ENCODE assay signal across 8 cellular contexts in the genomic region with DNA sequence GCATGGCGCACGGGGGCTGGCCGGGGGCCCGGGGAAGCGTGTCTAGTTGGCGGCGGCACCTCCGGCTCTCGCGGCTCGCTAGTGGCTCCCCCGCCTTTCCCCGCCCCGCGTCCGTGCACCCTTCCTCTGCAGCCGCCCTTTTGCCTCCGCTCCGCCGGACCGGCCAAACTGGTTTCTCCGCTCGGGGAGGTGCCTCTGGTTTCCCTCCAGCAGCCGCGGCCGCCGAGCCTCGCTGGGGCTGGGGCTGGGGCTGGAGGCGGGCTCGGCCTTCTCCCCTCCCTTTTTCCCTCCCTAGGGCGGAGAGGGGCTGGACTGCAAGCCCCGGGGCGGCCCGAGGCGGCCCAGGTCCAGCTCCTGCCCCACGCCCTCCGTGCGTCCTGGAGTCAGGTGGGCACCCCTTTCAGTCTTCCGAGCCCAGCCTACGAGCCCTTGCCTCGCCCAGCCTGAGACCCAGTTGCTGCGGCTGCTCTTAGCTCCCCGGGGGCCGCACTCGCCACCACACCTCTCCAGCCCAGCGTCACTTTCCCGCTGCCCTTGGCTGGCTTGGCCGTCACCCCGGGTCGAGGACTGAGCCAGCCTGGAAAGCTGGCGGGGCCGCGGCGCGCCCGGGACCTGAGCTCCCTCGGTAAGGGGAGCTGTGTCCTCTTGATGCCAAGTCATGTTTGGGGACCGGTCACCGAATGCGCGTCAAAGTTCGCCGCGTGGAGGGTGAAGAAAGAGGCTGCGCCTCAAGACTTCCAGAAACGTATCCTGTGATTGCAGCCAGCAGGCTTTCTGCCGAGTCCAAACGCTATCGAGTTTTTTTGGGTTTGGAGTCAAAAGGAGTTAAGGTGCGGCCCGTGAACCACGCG. TPM values are rescaled to one million over a fixed set of nuclear protein-coding genes. Genes with fewer than 3 reads are reported as not detected.
DNase-seq lines count a peak whose midpoint lies in the region; TF ChIP-seq lines count a peak whose summit lies in the region.

ATP8B1 (minus strand) TSS at position 197 of the 851 bp plus-strand sequence. CDS start 71,508 bp downstream, outside the sequence.

- peaks cover 27 to 46% of the 10 kb centered on the region in 2 donors for H3K27me3 Mint-ChIP-seq in CD8-positive, alpha-beta memory T cell

- H3K9me3 ChIP-seq in Loucy (ENCODE audit: insufficient read depth, low read depth, low read length): no peaks in the 10 kb centered on the region
- no peaks in the 10 kb centered on the region for H3K9me3 ChIP-seq in adipocyte (ENCODE audit: control insufficient read depth, low read length)
- no peaks in the 10 kb centered on the region for H3K9me3 ChIP-seq in left ventricle myocardium inferior (replicated peaks)
- no peaks in the 10 kb centered on the region for H3K9me3 ChIP-seq in CD8-positive, alpha-beta memory T cell (ENCODE audit: low read length)

- no peaks in the 10 kb centered on the region for H3K36me3 ChIP-seq in Loucy (ENCODE audit: insufficient read depth, low read length)
- no peaks in the 10 kb centered on the region for H3K36me3 ChIP-seq in adipocyte (ENCODE audit: control insufficient read depth, insufficient read depth, low read length, severe bottlenecking)
- H3K36me3 ChIP-seq in left ventricle myocardium inferior: no peaks in the 10 kb centered on the region
- H3K36me3 ChIP-seq in CD8-positive, alpha-beta memory T cell (ENCODE audit: insufficient read depth, low read length): no peaks in the 10 kb centered on the region

- intact Hi-C loops in left ventricle myocardium inferior (cut with micrococcal nuclease): no loop called here
- intact Hi-C loops in posterior vena cava (cut with DNase I): loop anchor here in 1 of 2 donors (10.0 kb wide), 1 partner anchor 119 kb away; no protein-coding TSS in a partner anchor

- CTCF ChIA-PET in CD8-positive, alpha-beta memory T cell (lab: Charles Lee): no interaction called here

- no peaks in the 10 kb centered on the region for H4K20me1 ChIP-seq in Loucy (ENCODE audit: insufficient read depth, low read length, poor library complexity, severe bottlenecking)

- peaks cover 7% of the 10 kb centered on the region for H3K27me3 ChIP-seq in Loucy (ENCODE audit: insufficient read depth, low read length, poor library complexity, severe bottlenecking)
- H3K27me3 ChIP-seq in adipocyte (replicated peaks; ENCODE audit: control insufficient read depth, insufficient read depth, low read length): no peaks in the 10 kb centered on the region
- H3K27me3 ChIP-seq in left ventricle myocardium inferior (ENCODE audit: low read depth): no peaks in the 10 kb centered on the region
- H3K27me3 ChIP-seq in CD8-positive, alpha-beta memory T cell (ENCODE audit: insufficient read depth, low read length, poor library complexity, severe bottlenecking): peaks cover 13% of the 10 kb centered on the region

- no peaks in the 10 kb centered on the region for H3K9me2 ChIP-seq in Loucy (replicated peaks; ENCODE audit: low read depth, low read length)

- H3K4me3 ChIP-seq in AG09309 (ENCODE audit: control insufficient read depth, low read depth, low read length) (peak within 1 kb of the TSS; percentile 97), Loucy (ENCODE audit: low read length, poor library complexity, severe bottlenecking) (peak within 1 kb of the TSS; percentile 67), adipocyte (ENCODE audit: low read length) (peak within 1 kb of the TSS; percentile 95), left ventricle myocardium inferior (peak within 1 kb of the TSS; percentile 93)
- no peak within 1 kb of the TSS for H3K4me3 ChIP-seq in CD8-positive, alpha-beta memory T cell (ENCODE audit: low read length)

- H3F3A ChIP-seq in Loucy (ENCODE audit: low read depth): no peaks in the 10 kb centered on the region

- peaks cover 0 to 8% (median 0%) of the 10 kb centered on the region in 5 donors for H3K9me3 Mint-ChIP-seq in CD8-positive, alpha-beta memory T cell

- peaks cover 0 to 18% (median 10%) of the 10 kb centered on the region in 3 donors for H3K4me1 Mint-ChIP-seq in CD8-positive, alpha-beta memory T cell

- no peaks in the 10 kb centered on the region for H3K36me3 Mint-ChIP-seq in CD8-positive, alpha-beta memory T cell

- H3K4me1 ChIP-seq in Loucy (ENCODE audit: insufficient read depth, low read length, poor library complexity, severe bottlenecking) (no peaks in the 10 kb centered on the region), adipocyte (ENCODE audit: control insufficient read depth, insufficient read depth, low read length) (peaks cover 47% of the 10 kb centered on the region), left ventricle myocardium inferior (peaks cover 70% of the 10 kb centered on the region)
- no peaks in the 10 kb centered on the region for H3K4me1 ChIP-seq in CD8-positive, alpha-beta memory T cell (ENCODE audit: insufficient read depth, low read length)

- POLR2A ChIA-PET in CD8-positive, alpha-beta memory T cell (lab: Charles Lee): no interaction called here

- DNase-seq in AG09309 (ENCODE audit: low read depth): no peak
- peak; percentile 47 for DNase-seq in GM19238 (ENCODE audit: insufficient read length, low spot score)
- DNase-seq in adipocyte (ENCODE audit: low read depth): peak; percentile 77
- DNase-seq in left ventricle myocardium inferior: peak; percentile 82
- DNase-seq in posterior vena cava (ENCODE audit: low spot score): peak; percentile 93
- no peak for DNase-seq in UCSD-AML1 (lab: John Stamatoyannopoulos, UW; ENCODE audit: unreplicated experiment)
- no peak for DNase-seq in CD8-positive, alpha-beta memory T cell

- peak within 1 kb of the TSS; percentile 67; the same call in 1 of the 2 replicates for H2AFZ ChIP-seq in Loucy (ENCODE audit: low read length)

- H3K4me3 Mint-ChIP-seq in CD8-positive, alpha-beta memory T cell: peak within 1 kb of the TSS in 2 of 7 donors; percentile 20 to 52

- TF ChIP-seq CTCF in AG09309 (IDR thresholded peaks at IDR 0.05; ENCODE audit: control insufficient read depth, insufficient read depth, low read depth, low read length, missing control alignments): no peak
- no peak for TF ChIP-seq CTCF in Loucy (conservative IDR thresholded peaks at IDR 0.05; ENCODE audit: low read length)
- peak; percentile 10 for TF ChIP-seq CTCF in left ventricle myocardium inferior (IDR thresholded peaks at IDR 0.05; ENCODE audit: borderline replicate concordance)

- peak within 1 kb of the TSS; percentile 73 for H3K4me2 ChIP-seq in Loucy (ENCODE audit: low read depth, low read length, poor library complexity, severe bottlenecking)

- no peak within 1 kb of the TSS for H3K9ac ChIP-seq in Loucy (ENCODE audit: low read depth, low read length, poor library complexity, severe bottlenecking)
- peak within 1 kb of the TSS; percentile 88 for H3K9ac ChIP-seq in adipocyte (ENCODE audit: low read length)

- no peaks in the 10 kb centered on the region for H3K79me2 ChIP-seq in Loucy (ENCODE audit: insufficient read depth, low read length)

- no peak within 1 kb of the TSS for H3K27ac Mint-ChIP-seq in CD8-positive, alpha-beta memory T cell

- H3K27ac ChIP-seq in left ventricle myocardium inferior (replicated peaks): peak within 1 kb of the TSS; percentile 90
- no peak within 1 kb of the TSS for H3K27ac ChIP-seq in CD8-positive, alpha-beta memory T cell (ENCODE audit: low read depth, low read length)

RNA-seq across cellular contexts. Expression of gene ATP8B1, which starts in this region (rescaled TPM):
- total RNA-seq in left ventricle myocardium inferior (8.6 TPM), posterior vena cava (10 to 100 TPM; 27.7 to 47.3 TPM)
- not detected for total RNA-seq in CD8-positive, alpha-beta memory T cell
- not detected for polyA plus RNA-seq in CD8-positive, alpha-beta memory T cell

Comparison
In these comparisons a context has a peak if more than half of its experiments do, and no peak if none do; other contexts are left out.
1. DNase-seq: peak in GM19238 (single experiment), adipocyte (single experiment), left ventricle myocardium inferior (single experiment) and posterior vena cava (single experiment); none in AG09309 (single experiment), UCSD-AML1 (single experiment) and CD8-positive, alpha-beta memory T cell (0 of 5).